Comparison of ENCODE assay signal across 8 cellular contexts in the genomic region with DNA sequence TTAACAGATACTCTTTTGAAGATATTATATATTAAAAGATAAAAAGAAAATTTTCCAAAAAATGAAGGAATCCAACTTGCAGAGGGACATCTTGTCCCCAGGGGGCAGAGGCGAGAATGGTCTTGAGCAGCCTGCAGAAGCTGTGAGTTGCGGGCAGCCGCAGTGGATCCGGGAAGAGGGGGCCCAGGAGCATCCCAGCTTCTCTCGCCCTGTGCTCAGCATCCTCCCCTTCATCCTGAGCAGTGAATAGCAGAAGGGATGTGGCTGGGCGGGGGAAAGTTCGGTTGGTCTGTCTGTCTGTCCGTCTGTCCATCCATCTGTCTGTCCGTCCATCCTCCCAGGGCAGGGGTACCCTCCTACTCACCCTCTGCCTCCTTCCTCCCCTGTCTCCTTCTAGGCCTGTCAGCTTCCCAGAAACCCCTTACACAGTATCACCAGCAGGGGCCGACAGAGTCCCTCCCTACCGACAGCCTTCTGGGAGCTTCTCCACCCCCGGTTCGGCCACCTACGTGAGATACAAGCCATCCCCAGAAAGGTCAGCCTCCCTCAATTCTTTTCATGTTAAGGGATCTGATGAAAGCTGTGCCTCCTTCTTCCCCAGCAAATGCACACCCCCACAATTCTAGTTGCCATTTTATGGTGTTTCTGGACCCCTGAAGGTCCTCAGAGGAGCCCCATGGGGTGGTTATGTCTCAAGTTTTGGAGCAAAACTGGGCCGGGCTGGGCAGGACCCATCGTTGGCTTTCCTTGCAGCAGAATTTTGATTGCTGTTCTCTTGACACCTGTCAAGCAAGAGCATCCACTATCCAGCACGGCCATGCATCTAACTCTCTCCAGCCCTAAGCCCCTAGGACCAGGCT.
DNase-seq lines count a peak whose midpoint lies in the region; ATAC-seq lines count a peak whose summit lies in the region.

No MANE protein-coding gene starts in this region.

- peaks cover 5% of the 10 kb centered on the region for H3K36me3 Mint-ChIP-seq in effector memory CD8-positive, alpha-beta T cell (ENCODE audit: insufficient read depth)
- peaks cover 36% of the 10 kb centered on the region for H3K36me3 Mint-ChIP-seq in memory B cell
- H3K36me3 Mint-ChIP-seq in stimulated activated naive B cell treated with anti-CD40 and anti-IgM and Interleukin-4, amounts not matched to agents 10 μg/mL and 1 μg/mL and 100 μg/mL, for 72 hours: peaks cover 50 to 64% of the 10 kb centered on the region in 2 donors

- no peak overlapping the region for H3K4me3 Mint-ChIP-seq in effector memory CD8-positive, alpha-beta T cell
- H3K4me3 Mint-ChIP-seq in memory B cell: no peak overlapping the region
- no peak overlapping the region for H3K4me3 Mint-ChIP-seq in stimulated activated naive B cell treated with anti-CD40 and anti-IgM and Interleukin-4, amounts not matched to agents 10 μg/mL and 1 μg/mL and 100 μg/mL, for 72 hours

- ATAC-seq in effector memory CD8-positive, alpha-beta T cell (replicated peaks): peak; percentile 39
- ATAC-seq in memory B cell (ENCODE audit: low read depth) (peak; percentile 59), GM18858 (IDR thresholded peaks at IDR 0.05; ENCODE audit: unreplicated experiment) (no peak)
- ATAC-seq in stimulated activated naive B cell treated with anti-CD40 and anti-IgM and Interleukin-4, amounts not matched to agents 10 μg/mL and 1 μg/mL and 100 μg/mL, for 72 hours (replicated peaks): peak; percentile 67 to 70

- H3K9me3 Mint-ChIP-seq in effector memory CD8-positive, alpha-beta T cell: no peaks in the 10 kb centered on the region
- no peaks in the 10 kb centered on the region for H3K9me3 Mint-ChIP-seq in memory B cell
- H3K9me3 Mint-ChIP-seq in stimulated activated naive B cell treated with anti-CD40 and anti-IgM and Interleukin-4, amounts not matched to agents 10 μg/mL and 1 μg/mL and 100 μg/mL, for 72 hours: no peaks in the 10 kb centered on the region

- DNase-seq in SIG-M5 treated with dmso at 0.1 percent for 504 hours (lab: John Stamatoyannopoulos, UW; ENCODE audit: unreplicated experiment): peak; percentile 35
- no peak for DNase-seq in SIG-M5 (lab: John Stamatoyannopoulos, UW)
- DNase-seq in NCI-H2171 (lab: John Stamatoyannopoulos, UW): peak; percentile 26
- peak; percentile 72 for DNase-seq in activated CD4-positive, alpha-beta T cell treated with anti-CD3 and anti-CD28 coated beads for 48 hours
- peak in 2 of 3 experiments; percentile 8 to 25 for DNase-seq in effector memory CD8-positive, alpha-beta T cell
- peak; percentile 21 to 24 for DNase-seq in memory B cell (ENCODE audit: low spot score in 2 of 2)
- peak; percentile 13 for DNase-seq in stimulated activated naive B cell treated with anti-CD40 and anti-IgM and Interleukin-4, amounts not matched to agents 10 μg/mL and 1 μg/mL and 100 μg/mL, for 72 hours

- peak overlapping the region in 1 of 2 donors; percentile 38 for H3K27ac Mint-ChIP-seq in effector memory CD8-positive, alpha-beta T cell
- H3K27ac Mint-ChIP-seq in memory B cell: no peak overlapping the region
- H3K27ac Mint-ChIP-seq in stimulated activated naive B cell treated with anti-CD40 and anti-IgM and Interleukin-4, amounts not matched to agents 10 μg/mL and 1 μg/mL and 100 μg/mL, for 72 hours: peak overlapping the region; percentile 59

- H3K4me1 Mint-ChIP-seq in effector memory CD8-positive, alpha-beta T cell (ENCODE audit: low read depth in 2 of 2): peaks cover 6 to 10% of the 10 kb centered on the region in 2 donors
- H3K4me1 Mint-ChIP-seq in memory B cell: peaks cover 5% of the 10 kb centered on the region
- H3K4me1 Mint-ChIP-seq in stimulated activated naive B cell treated with anti-CD40 and anti-IgM and Interleukin-4, amounts not matched to agents 10 μg/mL and 1 μg/mL and 100 μg/mL, for 72 hours: peaks cover 7 to 13% of the 10 kb centered on the region in 2 donors

- H3K27me3 Mint-ChIP-seq in effector memory CD8-positive, alpha-beta T cell: no peaks in the 10 kb centered on the region
- no peaks in the 10 kb centered on the region for H3K27me3 Mint-ChIP-seq in memory B cell
- no peaks in the 10 kb centered on the region for H3K27me3 Mint-ChIP-seq in stimulated activated naive B cell treated with anti-CD40 and anti-IgM and Interleukin-4, amounts not matched to agents 10 μg/mL and 1 μg/mL and 100 μg/mL, for 72 hours
